8 cellular contexts compared by ENCODE assay signal in the genomic region with DNA sequence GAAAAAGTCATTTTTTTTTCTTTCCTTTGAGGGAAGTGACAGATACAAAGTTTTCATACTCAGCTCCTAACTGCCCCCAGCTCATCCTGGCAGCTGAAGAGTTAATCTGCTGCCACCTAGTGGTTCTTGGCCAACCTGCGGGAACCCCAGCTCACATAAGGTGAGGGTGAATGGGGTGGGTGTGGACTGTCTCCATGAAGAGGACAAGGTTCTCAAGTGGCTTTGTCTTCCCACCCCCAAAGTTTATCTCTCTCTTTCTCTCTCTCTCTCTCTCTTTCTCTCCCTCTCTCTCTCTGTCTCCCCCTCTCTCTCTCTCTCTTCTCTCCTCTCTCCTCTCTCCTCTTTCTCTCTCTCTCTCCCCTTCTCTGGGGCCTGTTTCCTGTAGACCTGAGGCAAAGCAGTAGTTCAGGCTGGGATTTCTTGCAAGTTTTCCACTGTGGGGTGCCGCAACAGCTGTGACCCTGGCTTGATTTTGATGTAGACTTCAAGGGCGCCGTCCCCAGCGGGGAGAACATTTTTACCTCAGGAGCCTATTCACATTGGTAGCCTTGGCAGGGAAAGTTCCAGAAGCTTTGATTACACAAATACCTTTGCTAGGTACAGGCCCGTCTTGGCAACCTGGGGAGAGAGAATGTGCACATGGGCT.
DNase-seq lines count a peak whose midpoint lies in the region; ATAC-seq and TF ChIP-seq lines count a peak whose summit lies in the region.

No MANE protein-coding gene starts in this region.

- H3K4me3 ChIP-seq in AG10803 (ENCODE audit: low read length) (no peak overlapping the region), colonic mucosa (no peak overlapping the region)

- H3K27me3 Mint-ChIP-seq in memory B cell: peaks cover 11% of the 10 kb centered on the region
- H3K27me3 Mint-ChIP-seq in stimulated activated naive B cell treated with anti-CD40 and anti-IgM and Interleukin-4, amounts not matched to agents 10 μg/mL and 1 μg/mL and 100 μg/mL, for 72 hours: peaks cover 8 to 17% of the 10 kb centered on the region in 2 donors

- no peak overlapping the region for H3K9ac ChIP-seq in colonic mucosa (ENCODE audit: low read depth in 2 of 2, low read length in 2 of 2)

- H3K36me3 ChIP-seq in colonic mucosa: no peaks in the 10 kb centered on the region

- H3K9me3 ChIP-seq in colonic mucosa: no peaks in the 10 kb centered on the region

- TF ChIP-seq CTCF in AG10803 (conservative IDR thresholded peaks at IDR 0.05; ENCODE audit: low read length) (peak; percentile 66), colonic mucosa (IDR thresholded peaks at IDR 0.05) (peak; percentile 71)

- no peak overlapping the region for H3K27ac ChIP-seq in colonic mucosa

- no peaks in the 10 kb centered on the region for H3K9me3 Mint-ChIP-seq in memory B cell
- H3K9me3 Mint-ChIP-seq in stimulated activated naive B cell treated with anti-CD40 and anti-IgM and Interleukin-4, amounts not matched to agents 10 μg/mL and 1 μg/mL and 100 μg/mL, for 72 hours: no peaks in the 10 kb centered on the region

- H3K27ac Mint-ChIP-seq in memory B cell: no peak overlapping the region
- H3K27ac Mint-ChIP-seq in stimulated activated naive B cell treated with anti-CD40 and anti-IgM and Interleukin-4, amounts not matched to agents 10 μg/mL and 1 μg/mL and 100 μg/mL, for 72 hours: no peak overlapping the region

- no peak overlapping the region for H3K4me3 Mint-ChIP-seq in memory B cell
- no peak overlapping the region for H3K4me3 Mint-ChIP-seq in stimulated activated naive B cell treated with anti-CD40 and anti-IgM and Interleukin-4, amounts not matched to agents 10 μg/mL and 1 μg/mL and 100 μg/mL, for 72 hours

- ATAC-seq in GM19025 (IDR thresholded peaks at IDR 0.05; ENCODE audit: low read depth, unreplicated experiment) (peak; percentile 89), HG03196 (IDR thresholded peaks at IDR 0.05; ENCODE audit: unreplicated experiment) (peak; percentile 78), memory B cell (ENCODE audit: low read depth) (peak; percentile 57)
- peak; percentile 77 for ATAC-seq in activated CD4-positive, CD25-positive, alpha-beta regulatory T cell treated with anti-CD3 and anti-CD28 coated beads, Interleukin-2, amount 50 U/mL, for 24 hours
- ATAC-seq in stimulated activated naive B cell treated with anti-CD40 and anti-IgM and Interleukin-4, amounts not matched to agents 10 μg/mL and 1 μg/mL and 100 μg/mL, for 72 hours (replicated peaks): peak; percentile 94

- no peak for DNase-seq in AG10803 (ENCODE audit: low read depth)
- peak; percentile 70 for DNase-seq in NCI-H345 (lab: John Stamatoyannopoulos, UW)
- peak; percentile 77 for DNase-seq in colonic mucosa
- DNase-seq in memory B cell (ENCODE audit: low spot score in 2 of 2): peak; percentile 11 to 35
- peak; percentile 35 for DNase-seq in stimulated activated naive B cell treated with anti-CD40 and anti-IgM and Interleukin-4, amounts not matched to agents 10 μg/mL and 1 μg/mL and 100 μg/mL, for 72 hours

- H3K4me1 ChIP-seq in colonic mucosa: no peaks in the 10 kb centered on the region

- H3K36me3 Mint-ChIP-seq in memory B cell: no peaks in the 10 kb centered on the region
- no peaks in the 10 kb centered on the region for H3K36me3 Mint-ChIP-seq in stimulated activated naive B cell treated with anti-CD40 and anti-IgM and Interleukin-4, amounts not matched to agents 10 μg/mL and 1 μg/mL and 100 μg/mL, for 72 hours

- no peaks in the 10 kb centered on the region for H3K27me3 ChIP-seq in colonic mucosa

- intact Hi-C loops in colonic mucosa (cut with DNase I): loop anchor here (10.0 kb wide), 1 partner anchor 534 kb away; no protein-coding TSS in a partner anchor

- H3K4me1 Mint-ChIP-seq in memory B cell: peaks cover 3% of the 10 kb centered on the region
- peaks cover 0 to 5% of the 10 kb centered on the region in 2 donors for H3K4me1 Mint-ChIP-seq in stimulated activated naive B cell treated with anti-CD40 and anti-IgM and Interleukin-4, amounts not matched to agents 10 μg/mL and 1 μg/mL and 100 μg/mL, for 72 hours
